1 cellular context compared by ENCODE assay signal in the genomic region with DNA sequence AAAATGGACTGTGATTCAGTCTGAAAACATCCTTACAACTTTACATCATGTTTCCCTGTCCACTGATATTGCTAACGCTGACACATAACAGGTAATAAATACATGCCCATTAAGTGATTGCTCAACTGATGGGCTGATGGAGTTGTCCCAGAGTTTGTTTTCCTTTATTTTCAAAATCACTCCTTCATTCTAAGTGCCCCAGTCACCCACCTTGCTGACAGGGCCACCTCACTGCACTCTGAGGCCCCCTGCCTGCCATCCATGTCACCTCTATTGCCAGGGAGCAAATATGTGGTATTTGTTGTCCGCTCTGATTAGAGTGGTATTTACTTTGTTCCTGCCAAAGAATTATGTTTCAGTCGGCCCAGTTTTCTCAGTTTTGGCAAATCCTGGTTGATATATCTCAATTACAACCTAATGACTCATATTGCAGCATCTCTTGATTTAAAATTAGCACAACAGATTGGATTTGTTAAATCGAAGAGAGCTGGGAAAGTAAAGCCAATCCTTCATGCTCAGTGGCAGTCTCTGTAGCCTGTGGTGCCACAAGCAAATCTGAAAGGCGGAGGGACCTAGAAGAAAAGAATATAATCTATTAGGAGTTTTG.
TF ChIP-seq lines count a peak whose summit lies in the region.

No MANE protein-coding gene starts in this region.

TF ChIP-seq in K562, 482 proteins besides CTCF, POLR2A, EP300 and RAD21:
- TF ChIP-seq, protein P1, sequence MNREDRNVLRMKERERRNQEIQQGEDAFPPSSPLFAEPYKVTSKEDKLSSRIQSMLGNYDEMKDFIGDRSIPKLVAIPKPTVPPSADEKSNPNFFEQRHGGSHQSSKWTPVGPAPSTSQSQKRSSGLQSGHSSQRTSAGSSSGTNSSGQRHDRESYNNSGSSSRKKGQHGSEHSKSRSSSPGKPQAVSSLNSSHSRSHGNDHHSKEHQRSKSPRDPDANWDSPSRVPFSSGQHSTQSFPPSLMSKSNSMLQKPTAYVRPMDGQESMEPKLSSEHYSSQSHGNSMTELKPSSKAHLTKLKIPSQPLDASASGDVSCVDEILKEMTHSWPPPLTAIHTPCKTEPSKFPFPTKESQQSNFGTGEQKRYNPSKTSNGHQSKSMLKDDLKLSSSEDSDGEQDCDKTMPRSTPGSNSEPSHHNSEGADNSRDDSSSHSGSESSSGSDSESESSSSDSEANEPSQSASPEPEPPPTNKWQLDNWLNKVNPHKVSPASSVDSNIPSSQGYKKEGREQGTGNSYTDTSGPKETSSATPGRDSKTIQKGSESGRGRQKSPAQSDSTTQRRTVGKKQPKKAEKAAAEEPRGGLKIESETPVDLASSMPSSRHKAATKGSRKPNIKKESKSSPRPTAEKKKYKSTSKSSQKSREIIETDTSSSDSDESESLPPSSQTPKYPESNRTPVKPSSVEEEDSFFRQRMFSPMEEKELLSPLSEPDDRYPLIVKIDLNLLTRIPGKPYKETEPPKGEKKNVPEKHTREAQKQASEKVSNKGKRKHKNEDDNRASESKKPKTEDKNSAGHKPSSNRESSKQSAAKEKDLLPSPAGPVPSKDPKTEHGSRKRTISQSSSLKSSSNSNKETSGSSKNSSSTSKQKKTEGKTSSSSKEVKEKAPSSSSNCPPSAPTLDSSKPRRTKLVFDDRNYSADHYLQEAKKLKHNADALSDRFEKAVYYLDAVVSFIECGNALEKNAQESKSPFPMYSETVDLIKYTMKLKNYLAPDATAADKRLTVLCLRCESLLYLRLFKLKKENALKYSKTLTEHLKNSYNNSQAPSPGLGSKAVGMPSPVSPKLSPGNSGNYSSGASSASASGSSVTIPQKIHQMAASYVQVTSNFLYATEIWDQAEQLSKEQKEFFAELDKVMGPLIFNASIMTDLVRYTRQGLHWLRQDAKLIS (CRISPR knock-in tag; IDR thresholded peaks at IDR 0.05), result no peak
- TF ChIP-seq SP1 (CRISPR knock-in tag; IDR thresholded peaks at IDR 0.05) (no peak), POLR3G (IDR thresholded peaks at IDR 0.05; ENCODE audit: extremely low read depth, insufficient read length, insufficient replicate concordance) (no peak), STAT5B (CRISPR knock-in tag; IDR thresholded peaks at IDR 0.05) (no peak), MITF (IDR thresholded peaks at IDR 0.05) (no peak), WHSC1 (IDR thresholded peaks at IDR 0.05; ENCODE audit: low read length) (no peak), ATF7 (IDR thresholded peaks at IDR 0.05) (no peak), FOXJ2 (tag; IDR thresholded peaks at IDR 0.05) (no peak), NFRKB (IDR thresholded peaks at IDR 0.05; ENCODE audit: low read depth) (no peak), NFYB (IDR thresholded peaks at IDR 0.05; ENCODE audit: extremely low read depth, insufficient read length) (no peak), LARP7 (IDR thresholded peaks at IDR 0.05) (no peak), HLTF (IDR thresholded peaks at IDR 0.05) (no peak)
- TF ChIP-seq, protein P2, sequence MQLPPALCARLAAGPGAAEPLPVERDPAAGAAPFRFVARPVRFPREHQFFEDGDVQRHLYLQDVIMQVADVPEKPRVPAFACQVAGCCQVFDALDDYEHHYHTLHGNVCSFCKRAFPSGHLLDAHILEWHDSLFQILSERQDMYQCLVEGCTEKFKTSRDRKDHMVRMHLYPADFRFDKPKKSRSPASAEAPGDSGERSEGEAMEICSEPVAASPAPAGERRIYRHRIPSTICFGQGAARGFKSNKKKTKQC (CRISPR knock-in tag; IDR thresholded peaks at IDR 0.05), result no peak
- TF ChIP-seq, protein P3, sequence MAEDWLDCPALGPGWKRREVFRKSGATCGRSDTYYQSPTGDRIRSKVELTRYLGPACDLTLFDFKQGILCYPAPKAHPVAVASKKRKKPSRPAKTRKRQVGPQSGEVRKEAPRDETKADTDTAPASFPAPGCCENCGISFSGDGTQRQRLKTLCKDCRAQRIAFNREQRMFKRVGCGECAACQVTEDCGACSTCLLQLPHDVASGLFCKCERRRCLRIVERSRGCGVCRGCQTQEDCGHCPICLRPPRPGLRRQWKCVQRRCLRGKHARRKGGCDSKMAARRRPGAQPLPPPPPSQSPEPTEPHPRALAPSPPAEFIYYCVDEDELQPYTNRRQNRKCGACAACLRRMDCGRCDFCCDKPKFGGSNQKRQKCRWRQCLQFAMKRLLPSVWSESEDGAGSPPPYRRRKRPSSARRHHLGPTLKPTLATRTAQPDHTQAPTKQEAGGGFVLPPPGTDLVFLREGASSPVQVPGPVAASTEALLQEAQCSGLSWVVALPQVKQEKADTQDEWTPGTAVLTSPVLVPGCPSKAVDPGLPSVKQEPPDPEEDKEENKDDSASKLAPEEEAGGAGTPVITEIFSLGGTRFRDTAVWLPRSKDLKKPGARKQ (CRISPR knock-in tag; IDR thresholded peaks at IDR 0.05), result no peak
- TF ChIP-seq, protein P4, sequence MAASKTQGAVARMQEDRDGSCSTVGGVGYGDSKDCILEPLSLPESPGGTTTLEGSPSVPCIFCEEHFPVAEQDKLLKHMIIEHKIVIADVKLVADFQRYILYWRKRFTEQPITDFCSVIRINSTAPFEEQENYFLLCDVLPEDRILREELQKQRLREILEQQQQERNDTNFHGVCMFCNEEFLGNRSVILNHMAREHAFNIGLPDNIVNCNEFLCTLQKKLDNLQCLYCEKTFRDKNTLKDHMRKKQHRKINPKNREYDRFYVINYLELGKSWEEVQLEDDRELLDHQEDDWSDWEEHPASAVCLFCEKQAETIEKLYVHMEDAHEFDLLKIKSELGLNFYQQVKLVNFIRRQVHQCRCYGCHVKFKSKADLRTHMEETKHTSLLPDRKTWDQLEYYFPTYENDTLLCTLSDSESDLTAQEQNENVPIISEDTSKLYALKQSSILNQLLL (CRISPR knock-in tag; IDR thresholded peaks at IDR 0.05; ENCODE audit: borderline replicate concordance), result no peak
- TF ChIP-seq, protein P5, sequence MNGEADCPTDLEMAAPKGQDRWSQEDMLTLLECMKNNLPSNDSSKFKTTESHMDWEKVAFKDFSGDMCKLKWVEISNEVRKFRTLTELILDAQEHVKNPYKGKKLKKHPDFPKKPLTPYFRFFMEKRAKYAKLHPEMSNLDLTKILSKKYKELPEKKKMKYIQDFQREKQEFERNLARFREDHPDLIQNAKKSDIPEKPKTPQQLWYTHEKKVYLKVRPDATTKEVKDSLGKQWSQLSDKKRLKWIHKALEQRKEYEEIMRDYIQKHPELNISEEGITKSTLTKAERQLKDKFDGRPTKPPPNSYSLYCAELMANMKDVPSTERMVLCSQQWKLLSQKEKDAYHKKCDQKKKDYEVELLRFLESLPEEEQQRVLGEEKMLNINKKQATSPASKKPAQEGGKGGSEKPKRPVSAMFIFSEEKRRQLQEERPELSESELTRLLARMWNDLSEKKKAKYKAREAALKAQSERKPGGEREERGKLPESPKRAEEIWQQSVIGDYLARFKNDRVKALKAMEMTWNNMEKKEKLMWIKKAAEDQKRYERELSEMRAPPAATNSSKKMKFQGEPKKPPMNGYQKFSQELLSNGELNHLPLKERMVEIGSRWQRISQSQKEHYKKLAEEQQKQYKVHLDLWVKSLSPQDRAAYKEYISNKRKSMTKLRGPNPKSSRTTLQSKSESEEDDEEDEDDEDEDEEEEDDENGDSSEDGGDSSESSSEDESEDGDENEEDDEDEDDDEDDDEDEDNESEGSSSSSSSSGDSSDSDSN (IDR thresholded peaks at IDR 0.05; ENCODE audit: borderline replicate concordance in 1 of 2, low read depth in 2 of 2, low read length in 2 of 2), result no peak
- TF ChIP-seq, protein P6, sequence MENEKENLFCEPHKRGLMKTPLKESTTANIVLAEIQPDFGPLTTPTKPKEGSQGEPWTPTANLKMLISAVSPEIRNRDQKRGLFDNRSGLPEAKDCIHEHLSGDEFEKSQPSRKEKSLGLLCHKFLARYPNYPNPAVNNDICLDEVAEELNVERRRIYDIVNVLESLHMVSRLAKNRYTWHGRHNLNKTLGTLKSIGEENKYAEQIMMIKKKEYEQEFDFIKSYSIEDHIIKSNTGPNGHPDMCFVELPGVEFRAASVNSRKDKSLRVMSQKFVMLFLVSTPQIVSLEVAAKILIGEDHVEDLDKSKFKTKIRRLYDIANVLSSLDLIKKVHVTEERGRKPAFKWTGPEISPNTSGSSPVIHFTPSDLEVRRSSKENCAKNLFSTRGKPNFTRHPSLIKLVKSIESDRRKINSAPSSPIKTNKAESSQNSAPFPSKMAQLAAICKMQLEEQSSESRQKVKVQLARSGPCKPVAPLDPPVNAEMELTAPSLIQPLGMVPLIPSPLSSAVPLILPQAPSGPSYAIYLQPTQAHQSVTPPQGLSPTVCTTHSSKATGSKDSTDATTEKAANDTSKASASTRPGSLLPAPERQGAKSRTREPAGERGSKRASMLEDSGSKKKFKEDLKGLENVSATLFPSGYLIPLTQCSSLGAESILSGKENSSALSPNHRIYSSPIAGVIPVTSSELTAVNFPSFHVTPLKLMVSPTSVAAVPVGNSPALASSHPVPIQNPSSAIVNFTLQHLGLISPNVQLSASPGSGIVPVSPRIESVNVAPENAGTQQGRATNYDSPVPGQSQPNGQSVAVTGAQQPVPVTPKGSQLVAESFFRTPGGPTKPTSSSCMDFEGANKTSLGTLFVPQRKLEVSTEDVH (IDR thresholded peaks at IDR 0.05; ENCODE audit: low read depth, partially characterized antibody), result no peak
- TF ChIP-seq, protein P7, sequence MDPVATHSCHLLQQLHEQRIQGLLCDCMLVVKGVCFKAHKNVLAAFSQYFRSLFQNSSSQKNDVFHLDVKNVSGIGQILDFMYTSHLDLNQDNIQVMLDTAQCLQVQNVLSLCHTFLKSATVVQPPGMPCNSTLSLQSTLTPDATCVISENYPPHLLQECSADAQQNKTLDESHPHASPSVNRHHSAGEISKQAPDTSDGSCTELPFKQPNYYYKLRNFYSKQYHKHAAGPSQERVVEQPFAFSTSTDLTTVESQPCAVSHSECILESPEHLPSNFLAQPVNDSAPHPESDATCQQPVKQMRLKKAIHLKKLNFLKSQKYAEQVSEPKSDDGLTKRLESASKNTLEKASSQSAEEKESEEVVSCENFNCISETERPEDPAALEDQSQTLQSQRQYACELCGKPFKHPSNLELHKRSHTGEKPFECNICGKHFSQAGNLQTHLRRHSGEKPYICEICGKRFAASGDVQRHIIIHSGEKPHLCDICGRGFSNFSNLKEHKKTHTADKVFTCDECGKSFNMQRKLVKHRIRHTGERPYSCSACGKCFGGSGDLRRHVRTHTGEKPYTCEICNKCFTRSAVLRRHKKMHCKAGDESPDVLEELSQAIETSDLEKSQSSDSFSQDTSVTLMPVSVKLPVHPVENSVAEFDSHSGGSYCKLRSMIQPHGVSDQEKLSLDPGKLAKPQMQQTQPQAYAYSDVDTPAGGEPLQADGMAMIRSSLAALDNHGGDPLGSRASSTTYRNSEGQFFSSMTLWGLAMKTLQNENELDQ (CRISPR knock-in tag; IDR thresholded peaks at IDR 0.05; ENCODE audit: borderline replicate concordance), result no peak
